In the genomic region with DNA sequence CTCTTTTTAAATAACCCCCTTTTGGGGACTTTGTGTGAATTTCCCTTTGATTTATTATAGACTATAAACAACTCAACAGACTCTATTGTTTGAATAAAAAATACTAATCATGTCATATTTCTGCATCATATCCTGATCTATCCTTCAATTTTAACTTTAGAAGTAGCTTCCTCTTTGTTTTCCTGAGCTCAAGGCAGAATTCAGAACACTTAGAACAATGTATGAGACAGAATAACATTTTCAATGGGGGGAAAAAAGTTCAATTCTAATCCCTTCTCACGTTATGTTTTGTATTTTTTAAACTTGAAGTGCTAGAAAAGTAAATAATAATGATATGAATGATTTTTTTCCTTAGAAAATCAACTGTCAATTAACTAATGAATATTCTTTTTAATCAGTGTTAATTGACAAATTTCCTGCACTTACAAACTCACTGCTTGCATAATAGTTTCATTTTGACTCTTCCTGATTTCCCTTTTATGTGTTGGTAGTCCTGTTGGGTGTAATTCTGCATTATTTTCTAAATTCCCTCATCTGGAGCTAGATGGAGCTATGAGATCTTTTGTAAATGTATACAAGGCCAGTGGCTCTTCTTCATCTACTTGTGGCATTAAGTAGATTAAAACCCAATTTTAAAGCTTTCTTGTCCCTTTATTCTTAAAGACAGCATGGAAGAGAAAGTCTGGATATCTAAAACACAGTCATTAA, we compare ENCODE assay signal across 10 cellular contexts.
DNase-seq lines count a peak whose midpoint lies in the region; ATAC-seq and TF ChIP-seq lines count a peak whose summit lies in the region.
"Had no signal": no experiment of that assay in that cellular context is flagged by ENCODE, and none has a peak within 500 bp of the region (broad histone marks: within the 10 kb centered on the region; RNA-seq: fewer than 3 reads in every experiment).

No MANE protein-coding gene starts in this region.

- H3K9me3 Mint-ChIP-seq in immature natural killer cell: no peaks in the 10 kb centered on the region

- peak; percentile 43 for DNase-seq in EL
- peak; percentile 45 for DNase-seq in NB4 (ENCODE audit: low read depth)
- peak; percentile 76 for DNase-seq in astrocyte of the spinal cord (ENCODE audit: low read depth, low spot score)
- DNase-seq in right lobe of liver: no peak
- no peak for DNase-seq in immature natural killer cell
- no peak for DNase-seq in AG08396 (ENCODE audit: low spot score)
- no peak for DNase-seq in D341Med (ENCODE audit: low spot score)
- DNase-seq in GM20000 (ENCODE audit: low spot score): no peak
- DNase-seq: naive B cell had no signal

- no peaks in the 10 kb centered on the region for H3K9me3 ChIP-seq in right lobe of liver

- H3K4me3 ChIP-seq in NB4 (ENCODE audit: low read depth, low read length): no peak overlapping the region
- no peak overlapping the region for H3K4me3 ChIP-seq in astrocyte of the spinal cord (ENCODE audit: low read depth, low read length)
- no peak overlapping the region for H3K4me3 ChIP-seq in right lobe of liver
- H3K4me3 ChIP-seq: SK-N-MC had no signal

- ATAC-seq in right lobe of liver: peak; percentile 54 to 89 (median 78)

- H3K4me1 Mint-ChIP-seq in immature natural killer cell: no peaks in the 10 kb centered on the region
- H3K4me1 Mint-ChIP-seq: naive B cell had no signal

- TF ChIP-seq CTCF in NB4 (IDR thresholded peaks at IDR 0.05; ENCODE audit: low read depth, low read length) (no peak), astrocyte of the spinal cord (IDR thresholded peaks at IDR 0.05; ENCODE audit: low read depth, low read length) (peak; percentile 46), right lobe of liver (IDR thresholded peaks at IDR 0.05) (peak; percentile 37 to 52 (median 45)), GM20000 (IDR thresholded peaks at IDR 0.05; ENCODE audit: extremely low read depth, missing control alignments) (no peak)

- in situ Hi-C loops in astrocyte of the spinal cord (cut with HindIII; ENCODE audit: low sequenced_read_pairs): no loop called here

- no peak overlapping the region for H3K27ac Mint-ChIP-seq in immature natural killer cell
- H3K27ac Mint-ChIP-seq: naive B cell had no signal

- no peak overlapping the region for H3K4me3 Mint-ChIP-seq in immature natural killer cell
- H3K4me3 Mint-ChIP-seq: naive B cell had no signal

- peaks cover 0 to 2% (median 0%) of the 10 kb centered on the region in 3 donors for H3K27me3 Mint-ChIP-seq in immature natural killer cell (ENCODE audit: low read depth in 3 of 3)
- H3K27me3 Mint-ChIP-seq: naive B cell had no signal

- intact Hi-C loops in right lobe of liver (cut with DNase I): no loop called here

- TF ChIP-seq POLR2A in NB4 (IDR thresholded peaks at IDR 0.05; ENCODE audit: extremely low read depth, insufficient read length) (no peak), right lobe of liver (IDR thresholded peaks at IDR 0.05) (no peak)

- H3K4me1 ChIP-seq in right lobe of liver: no peaks in the 10 kb centered on the region

- H3K27ac ChIP-seq in right lobe of liver: no peak overlapping the region
- H3K27ac ChIP-seq: SK-N-MC had no signal

- no peaks in the 10 kb centered on the region for H3K36me3 ChIP-seq in right lobe of liver

- H3K36me3 Mint-ChIP-seq in immature natural killer cell: no peaks in the 10 kb centered on the region
- H3K36me3 Mint-ChIP-seq: naive B cell had no signal

- H3K27me3 ChIP-seq in right lobe of liver: no peaks in the 10 kb centered on the region

- WGBS in right lobe of liver (ENCODE audit: insufficient coverage, low coverage, low lambda C conversion rate, missing lambda C conversion rate): 59% methylated on average over 1 of the region's 1 CpG

Comparison
In these comparisons a context has a peak if more than half of its experiments do, and no peak if none do; other contexts are left out.
1. DNase-seq: peak in EL (single experiment), NB4 (single experiment) and astrocyte of the spinal cord (single experiment); none in right lobe of liver (0 of 3), immature natural killer cell (0 of 3), AG08396 (single experiment), D341Med (single experiment) and GM20000 (single experiment).
2. CTCF ChIP-seq: peak in astrocyte of the spinal cord (single experiment) and right lobe of liver (4 of 4); none in NB4 (single experiment) and GM20000 (single experiment).